In genomic region chr11:68751331-68751856, GRCh38 we compare ENCODE assay signal across 8 cellular contexts. TPM values are rescaled to one million over a fixed set of nuclear protein-coding genes. Genes with fewer than 3 reads are reported as not detected.
DNase-seq lines count a peak whose midpoint lies in the region; ATAC-seq, FAIRE-seq and TF ChIP-seq lines count a peak whose summit lies in the region.

TSS of gene TESMIN (minus strand) at chr11:68751520. CDS start at chr11:68750660, 860 bp downstream.

- peaks cover 8% of the 10 kb centered on the region for H3K36me3 ChIP-seq in H7 (replicated peaks; ENCODE audit: control insufficient read depth, insufficient read depth, low read length)
- peaks cover 2% of the 10 kb centered on the region for H3K36me3 ChIP-seq in bronchial epithelial cell (ENCODE audit: control insufficient read depth, insufficient read depth, low read length)

- H3K27me3 Mint-ChIP-seq in activated B cell treated with CpG ODN at 0.5 μM for 24 hours, result no peaks in the 10 kb centered on the region

- intact Hi-C loops in activated B cell treated with CpG ODN at 0.5 μM for 24 hours (cut with micrococcal nuclease), result loop anchor here (1.0 to 10.0 kb wide), 4 partner anchors 92 to 893 kb away; partner anchors contain the start of genes CCND1, IGHMBP2, MRPL21 and TPCN2

- CTCF ChIA-PET in activated B cell treated with CpG ODN at 0.5 μM for 24 hours (lab: Charles Lee), result no interaction called here

- DNase-seq in Ammon's horn (ENCODE audit: low spot score) (peak; percentile 49), H7 (peak; percentile 100), NCI-H2196 (lab: John Stamatoyannopoulos, UW; ENCODE audit: unreplicated experiment) (peak; percentile 90), activated B cell treated with CpG ODN at 0.5 μM for 24 hours (peak; percentile 90), bronchial epithelial cell (ENCODE audit: low read depth) (peak; percentile 44), islet precursor cell (peak; percentile 97), middle frontal gyrus (ENCODE audit: extremely low spot score, low spot score) (no peak)
- DNase-seq in stimulated activated CD4-positive, alpha-beta T cell treated with anti-CD3 and anti-CD28 coated beads, Interleukin-1b, Interleukin-23, amount 100 ng/mL, for 1 hour (ENCODE audit: low read depth in 2 of 2), result peak; percentile 91 to 92

- peak within 1 kb of the TSS; percentile 77 for H3K4me3 Mint-ChIP-seq in activated B cell treated with CpG ODN at 0.5 μM for 24 hours

- peak within 1 kb of the TSS; percentile 63 for H3K4me3 ChIP-seq in H7 (ENCODE audit: insufficient read depth, low read depth, low read length)
- peak within 1 kb of the TSS; percentile 47 for H3K4me3 ChIP-seq in bronchial epithelial cell (ENCODE audit: low read depth, low read length)

- no peak for FAIRE-seq in bronchial epithelial cell (lab: Jason Lieb, UNC)

- TF ChIP-seq CTCF in activated B cell treated with CpG ODN at 0.5 μM for 24 hours (IDR thresholded peaks at IDR 0.05), result no peak
- no peak for TF ChIP-seq CTCF in bronchial epithelial cell (IDR thresholded peaks at IDR 0.05; ENCODE audit: insufficient read depth, low read length, severe bottlenecking)

- H3K27me3 ChIP-seq in H7 (ENCODE audit: control insufficient read depth, insufficient read depth, low read length), result no peaks in the 10 kb centered on the region
- H3K27me3 ChIP-seq in bronchial epithelial cell (ENCODE audit: control insufficient read depth, insufficient read depth, low read length), result no peaks in the 10 kb centered on the region

- no peaks in the 10 kb centered on the region for H3K9me3 Mint-ChIP-seq in activated B cell treated with CpG ODN at 0.5 μM for 24 hours

- POLR2A ChIA-PET in activated B cell treated with CpG ODN at 0.5 μM for 24 hours (lab: Charles Lee), result interaction anchor here (1.2 kb wide), 1 partner anchor 88 kb away, joined by 3 read pairs; no protein-coding TSS in a partner anchor

- H3K27ac Mint-ChIP-seq in activated B cell treated with CpG ODN at 0.5 μM for 24 hours, result no peak within 1 kb of the TSS

- peaks cover under 1% of the 10 kb centered on the region for H3K36me3 Mint-ChIP-seq in activated B cell treated with CpG ODN at 0.5 μM for 24 hours (ENCODE audit: low read depth)

- peak; percentile 99 for ATAC-seq in activated B cell treated with CpG ODN at 0.5 μM for 24 hours (ENCODE audit: low read depth)

- peaks cover 11% of the 10 kb centered on the region for H3K4me1 Mint-ChIP-seq in activated B cell treated with CpG ODN at 0.5 μM for 24 hours

RNA-seq across cellular contexts. Expression of gene TESMIN, which starts in this region (rescaled TPM):
- 63.7 and 91.0 TPM in 2 replicates for total RNA-seq in H7 (2014; rRNA removed; shearing (Covaris generic))
- total RNA-seq in activated B cell treated with CpG ODN at 0.5 μM for 24 hours (1.8 and 3.0 TPM in 2 replicates), bronchial epithelial cell (1.4 and 2.4 TPM in 2 replicates)

Comparison
In these comparisons a context has a peak if more than half of its experiments do, and no peak if none do; other contexts are left out.
1. RNA of gene TESMIN (total RNA-seq): 63.7 to 91.0 TPM in H7; 1.8 to 3.0 TPM in activated B cell treated with CpG ODN at 0.5 μM for 24 hours and 1.4 to 2.4 TPM in bronchial epithelial cell; every median in the first group is over 10 times any median in the second.